8 cellular contexts compared by ENCODE assay signal in the genomic region with DNA sequence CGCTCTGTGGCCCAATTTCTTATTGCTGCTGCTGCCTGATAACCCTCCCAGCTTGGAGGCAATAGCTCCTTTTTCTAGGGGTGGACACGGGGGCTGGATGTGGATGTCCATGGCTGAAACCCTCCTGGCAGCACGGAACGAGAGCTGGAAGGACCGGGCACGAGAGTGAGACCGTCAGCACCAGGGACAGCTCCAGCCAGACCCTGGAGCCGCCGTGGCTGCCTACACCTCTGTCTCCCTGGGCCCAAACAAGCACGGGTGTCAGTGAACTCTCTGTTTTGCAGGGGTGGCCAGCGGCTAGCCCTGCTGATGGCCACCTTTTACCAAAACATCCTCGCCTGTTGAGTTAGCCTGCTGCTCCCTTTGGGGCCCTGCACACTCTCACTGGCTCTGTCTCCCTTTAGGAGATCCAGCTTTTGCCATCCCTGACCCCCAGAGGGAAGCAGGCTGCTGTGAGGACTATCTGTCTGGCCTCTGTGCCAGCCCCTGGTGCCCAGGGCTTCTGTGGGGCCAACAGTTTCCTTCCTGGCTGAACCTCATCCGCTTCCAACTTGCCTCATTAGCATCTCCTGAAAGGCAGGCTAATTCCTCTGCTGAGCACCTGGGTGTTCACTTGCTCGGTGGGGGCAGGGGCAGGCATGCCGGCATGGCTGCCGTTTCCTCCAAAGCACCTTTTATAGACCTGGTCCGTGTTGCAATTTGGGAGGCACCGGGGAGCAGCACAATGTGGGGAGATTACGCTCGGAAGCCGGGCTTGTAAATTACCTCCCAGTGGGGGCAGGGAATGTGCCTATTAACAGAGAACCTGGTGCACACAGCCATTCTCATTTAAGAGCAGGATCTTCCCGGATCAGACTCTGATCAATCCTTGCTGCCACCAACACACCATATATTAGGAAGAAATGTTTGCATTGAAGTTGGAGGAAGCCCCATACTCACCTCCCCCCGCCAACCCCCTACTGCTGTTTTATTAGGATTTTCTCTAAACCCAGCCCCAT.
DNase-seq lines count a peak whose midpoint lies in the region; ATAC-seq and TF ChIP-seq lines count a peak whose summit lies in the region.

No MANE protein-coding gene starts in this region.

- no peak for TF ChIP-seq CTCF in NB4 (IDR thresholded peaks at IDR 0.05; ENCODE audit: low read depth, low read length)
- TF ChIP-seq CTCF in body of pancreas (IDR thresholded peaks at IDR 0.05) = no peak
- TF ChIP-seq CTCF in colonic mucosa (IDR thresholded peaks at IDR 0.05) = no peak

- H3K4me3 ChIP-seq in NB4 (ENCODE audit: low read depth, low read length) (no peak overlapping the region), body of pancreas (no peak overlapping the region), colonic mucosa (no peak overlapping the region)

- no peak overlapping the region for H3K27ac ChIP-seq in body of pancreas
- no peak overlapping the region for H3K27ac ChIP-seq in colonic mucosa

- no peak overlapping the region for H3K9ac ChIP-seq in colonic mucosa (ENCODE audit: low read depth in 2 of 2, low read length in 2 of 2)

- intact Hi-C loops in body of pancreas (cut with DNase I) = no loop called here
- intact Hi-C loops in colonic mucosa (cut with DNase I) = no loop called here

- TF ChIP-seq POLR2A in NB4 (IDR thresholded peaks at IDR 0.05; ENCODE audit: extremely low read depth, insufficient read length) = no peak
- no peak for TF ChIP-seq POLR2A in body of pancreas (IDR thresholded peaks at IDR 0.05)

- H3K4me1 ChIP-seq in body of pancreas (no peaks in the 10 kb centered on the region), colonic mucosa (no peaks in the 10 kb centered on the region)

- H3K9me3 ChIP-seq in body of pancreas (no peaks in the 10 kb centered on the region), colonic mucosa (no peaks in the 10 kb centered on the region)

- H3K36me3 ChIP-seq in body of pancreas (replicated peaks in 1 of 2; ENCODE audit: insufficient read depth in 1 of 2, low read depth in 2 of 2) = no peaks in the 10 kb centered on the region
- no peaks in the 10 kb centered on the region for H3K36me3 ChIP-seq in colonic mucosa

- 9 to 21% methylated on average over 11 to 23 of the region's 23 CpGs for whole genome bisulfite sequencing in body of pancreas, 2 donors

- peak; percentile 35 for DNase-seq in GM19238 (ENCODE audit: insufficient read length, low spot score)
- DNase-seq in NB4 (ENCODE audit: low read depth) = peak; percentile 41
- DNase-seq in body of pancreas = peak; percentile 19 to 44 (median 23)
- DNase-seq in midbrain (lab: John Stamatoyannopoulos, UW) = peak; percentile 13
- DNase-seq in colonic mucosa = no peak
- DNase-seq in HCEC 1CT = no peak
- no peak for DNase-seq in AML-193 (lab: John Stamatoyannopoulos, UW)
- DNase-seq in epidermal melanocyte (ENCODE audit: insufficient read length, low spot score) = no peak

- no peak for ATAC-seq in body of pancreas

- peaks cover 0 to 8% of the 10 kb centered on the region in 2 donors for H3K27me3 ChIP-seq in body of pancreas
- H3K27me3 ChIP-seq in colonic mucosa = no peaks in the 10 kb centered on the region

Comparison
In these comparisons a context has a peak if more than half of its experiments do, and no peak if none do; other contexts are left out.
1. DNase-seq: peak in GM19238 (single experiment), NB4 (single experiment), body of pancreas (4 of 4) and midbrain (single experiment); none in colonic mucosa (single experiment), HCEC 1CT (single experiment), AML-193 (0 of 2) and epidermal melanocyte (single experiment).